In genomic region chr9:11025775-11026174, GRCh38 we compare ENCODE assay signal across 38 cellular contexts.
"Had no signal": no experiment of that assay in that cellular context is flagged by ENCODE, and none has a peak within 500 bp of the region (broad histone marks: within the 10 kb centered on the region; RNA-seq: fewer than 3 reads in every experiment).

No MANE protein-coding gene starts in this region.

- H3K27me3 Mint-ChIP-seq: activated B cell treated with CpG ODN at 0.5 μM for 24 hours; activated CD4-positive, alpha-beta memory T cell treated with anti-CD3 and anti-CD28 coated beads, Interleukin-2, amount 10 ng/mL, durations not matched to agents 7 days and 5 days; activated CD4-positive, alpha-beta T cell treated with anti-CD3 and anti-CD28 coated beads, Interleukin-2, amount 10 ng/mL, durations not matched to agents 24 days and 14 days; activated CD8-positive, alpha-beta memory T cell treated with anti-CD3 and anti-CD28 coated beads, Interleukin-2, amount 10 ng/mL, durations not matched to agents 7 days and 5 days; activated naive CD8-positive, alpha-beta T cell treated with anti-CD3 and anti-CD28 coated beads for 36 hours; activated T-helper 17 cell treated with anti-CD3 and anti-CD28 coated beads, Interleukin-2, amount 50 U/mL, for 72 hours had no signal

- H3K4me1 Mint-ChIP-seq: activated B cell treated with CpG ODN at 0.5 μM for 24 hours; activated CD4-positive, alpha-beta memory T cell treated with anti-CD3 and anti-CD28 coated beads, Interleukin-2, amount 10 ng/mL, durations not matched to agents 7 days and 5 days; activated CD4-positive, alpha-beta T cell treated with anti-CD3 and anti-CD28 coated beads, Interleukin-2, amount 10 ng/mL, durations not matched to agents 24 days and 14 days; activated CD8-positive, alpha-beta memory T cell treated with anti-CD3 and anti-CD28 coated beads, Interleukin-2, amount 10 ng/mL, durations not matched to agents 7 days and 5 days; activated naive CD8-positive, alpha-beta T cell treated with anti-CD3 and anti-CD28 coated beads for 36 hours; activated T-helper 17 cell treated with anti-CD3 and anti-CD28 coated beads, Interleukin-2, amount 50 U/mL, for 72 hours had no signal

- FAIRE-seq: astrocyte, TTC549 had no signal

- H3K27me3 ChIP-seq: adrenal gland, body of pancreas, brain microvascular endothelial cell, breast epithelium had no signal

- H3K36me3 ChIP-seq: adrenal gland, brain microvascular endothelial cell, breast epithelium had no signal

- H3K9me3 ChIP-seq: adrenal gland, body of pancreas, breast epithelium had no signal

- H3K36me3 Mint-ChIP-seq: activated CD8-positive, alpha-beta memory T cell treated with anti-CD3 and anti-CD28 coated beads, Interleukin-2, amount 10 ng/mL, durations not matched to agents 7 days and 5 days; activated naive CD8-positive, alpha-beta T cell treated with anti-CD3 and anti-CD28 coated beads for 36 hours had no signal

- H3K9me3 Mint-ChIP-seq: activated B cell treated with CpG ODN at 0.5 μM for 24 hours had no signal

- H3K27ac Mint-ChIP-seq: activated B cell treated with CpG ODN at 0.5 μM for 24 hours; activated CD4-positive, alpha-beta memory T cell treated with anti-CD3 and anti-CD28 coated beads, Interleukin-2, amount 10 ng/mL, durations not matched to agents 7 days and 5 days; activated CD4-positive, alpha-beta T cell treated with anti-CD3 and anti-CD28 coated beads, Interleukin-2, amount 10 ng/mL, durations not matched to agents 24 days and 14 days; activated CD8-positive, alpha-beta memory T cell treated with anti-CD3 and anti-CD28 coated beads, Interleukin-2, amount 10 ng/mL, durations not matched to agents 7 days and 5 days; activated CD8-positive, alpha-beta T cell treated with anti-CD3 and anti-CD28 coated beads, Interleukin-2, amount 10 ng/mL, durations not matched to agents 7 days and 5 days; activated naive CD4-positive, alpha-beta T cell treated with anti-CD3 and anti-CD28 coated beads for 36 hours; activated naive CD4-positive, alpha-beta T cell treated with anti-CD3 and anti-CD28 coated beads, Interleukin-2, amount 50 U/mL, for 72 hours; activated naive CD8-positive, alpha-beta T cell treated with anti-CD3 and anti-CD28 coated beads for 36 hours; activated T-cell treated with anti-CD3 and anti-CD28 coated beads, Interleukin-2, amount 50 U/mL, for 72 hours; activated T-helper 1 cell treated with anti-CD3 and anti-CD28 coated beads, Interleukin-12 subunit alpha, Interleukin-12 subunit beta, Interleukin-2, Interleukin-4 antibody, amounts not matched to agents 30 ng/mL and 10 ng/mL and 1 ng/mL, durations not matched to agents 14 hours and 24 hours and 36 hours; activated T-helper 17 cell treated with anti-CD3 and anti-CD28 coated beads, Interleukin-2, amount 50 U/mL, for 72 hours; T-helper 1 cell treated with Interleukin-12 subunit alpha and Interleukin-12 subunit beta and Interleukin-4 antibody, amounts not matched to agents 30 μg/mL and 1 μg/mL, for 36 hours; T-helper 2 cell treated with Interferon-gamma antibody and Interleukin-4, amounts not matched to agents 5 μg/mL and 100 μg/mL, for 36 hours had no signal

- H3K4me3 ChIP-seq: adrenal gland, body of pancreas, breast epithelium had no signal

- H3K27ac ChIP-seq: adrenal gland, body of pancreas, brain microvascular endothelial cell, breast epithelium, VCaP had no signal

- ATAC-seq: activated CD8-positive, alpha-beta memory T cell treated with anti-CD3 and anti-CD28 coated beads, Interleukin-2, amount 10 ng/mL, durations not matched to agents 7 days and 5 days; activated CD8-positive, alpha-beta T cell treated with anti-CD3 and anti-CD28 coated beads, Interleukin-2, amount 10 ng/mL, durations not matched to agents 7 days and 5 days; activated naive CD4-positive, alpha-beta T cell treated with anti-CD3 and anti-CD28 coated beads, Interleukin-2, amount 50 U/mL, for 72 hours; activated T-cell treated with anti-CD3 and anti-CD28 coated beads, Interleukin-2, amount 50 U/mL, for 4 hours; activated T-cell treated with anti-CD3 and anti-CD28 coated beads, Interleukin-2, amount 50 U/mL, for 72 hours; activated T-helper 17 cell treated with anti-CD3 and anti-CD28 coated beads, Interleukin-2, amount 50 U/mL, for 72 hours; body of pancreas had no signal

- H3K4me1 ChIP-seq: adrenal gland, body of pancreas, breast epithelium had no signal

- H3K4me3 Mint-ChIP-seq: activated B cell treated with CpG ODN at 0.5 μM for 24 hours; activated CD4-positive, alpha-beta memory T cell treated with anti-CD3 and anti-CD28 coated beads, Interleukin-2, amount 10 ng/mL, durations not matched to agents 7 days and 5 days; activated CD4-positive, alpha-beta T cell treated with anti-CD3 and anti-CD28 coated beads, Interleukin-2, amount 10 ng/mL, durations not matched to agents 24 days and 14 days; activated CD8-positive, alpha-beta memory T cell treated with anti-CD3 and anti-CD28 coated beads, Interleukin-2, amount 10 ng/mL, durations not matched to agents 7 days and 5 days; activated CD8-positive, alpha-beta T cell treated with anti-CD3 and anti-CD28 coated beads, Interleukin-2, amount 10 ng/mL, durations not matched to agents 7 days and 5 days; activated naive CD4-positive, alpha-beta T cell treated with anti-CD3 and anti-CD28 coated beads for 36 hours; activated naive CD8-positive, alpha-beta T cell treated with anti-CD3 and anti-CD28 coated beads for 36 hours; activated T-cell treated with anti-CD3 and anti-CD28 coated beads, Interleukin-2, amount 50 U/mL, for 4 hours; activated T-cell treated with anti-CD3 and anti-CD28 coated beads, Interleukin-2, amount 50 U/mL, for 72 hours; activated T-helper 1 cell treated with anti-CD3 and anti-CD28 coated beads, Interleukin-12 subunit alpha, Interleukin-12 subunit beta, Interleukin-2, Interleukin-4 antibody, amounts not matched to agents 30 ng/mL and 10 ng/mL and 1 ng/mL, durations not matched to agents 14 hours and 24 hours and 36 hours; activated T-helper 17 cell treated with anti-CD3 and anti-CD28 coated beads, Interleukin-2, amount 50 U/mL, for 72 hours; T-helper 1 cell treated with Interleukin-12 subunit alpha and Interleukin-12 subunit beta and Interleukin-4 antibody, amounts not matched to agents 30 μg/mL and 1 μg/mL, for 36 hours; T-helper 2 cell treated with Interferon-gamma antibody and Interleukin-4, amounts not matched to agents 5 μg/mL and 100 μg/mL, for 36 hours had no signal

- DNase-seq: activated B cell treated with CpG ODN at 0.5 μM for 24 hours; activated CD4-positive, alpha-beta memory T cell treated with anti-CD3 and anti-CD28 coated beads, Interleukin-2, amount 10 ng/mL, durations not matched to agents 7 days and 5 days; activated CD4-positive, alpha-beta T cell treated with anti-CD3 and anti-CD28 coated beads for 4 hours; activated CD4-positive, alpha-beta T cell treated with anti-CD3 and anti-CD28 coated beads, Interleukin-2, amount 10 ng/mL, durations not matched to agents 24 days and 14 days; activated CD4-positive, alpha-beta T cell treated with anti-CD3 and anti-CD28 coated beads, Interleukin-2, amount 50 U/mL, for 1 hour; activated CD4-positive, alpha-beta T cell treated with anti-CD3 and anti-CD28 coated beads, Interleukin-2, amount 50 U/mL, for 4 hours; activated CD4-positive, CD25-positive, alpha-beta regulatory T cell treated with anti-CD3 and anti-CD28 coated beads, Interleukin-2, amount 50 U/mL, for 72 hours; activated CD8-positive, alpha-beta memory T cell treated with anti-CD3 and anti-CD28 coated beads for 24 hours; activated CD8-positive, alpha-beta memory T cell treated with anti-CD3 and anti-CD28 coated beads, Interleukin-2, amount 10 ng/mL, durations not matched to agents 7 days and 5 days; activated CD8-positive, alpha-beta T cell treated with anti-CD3 and anti-CD28 coated beads, Interleukin-2, amount 10 ng/mL, durations not matched to agents 7 days and 5 days; activated effector memory CD4-positive, alpha-beta T cell treated with anti-CD3 and anti-CD28 coated beads, Interleukin-2, amount 50 U/mL, for 16 hours; activated gamma-delta T cell treated with Interleukin-2 at 50 U/mL for 16 hours; activated naive CD4-positive, alpha-beta T cell; activated naive CD4-positive, alpha-beta T cell treated with anti-CD3 and anti-CD28 coated beads for 36 hours; activated naive CD4-positive, alpha-beta T cell treated with anti-CD3 and anti-CD28 coated beads, Interleukin-2, amount 50 U/mL, for 16 hours; activated naive CD8-positive, alpha-beta T cell treated with anti-CD3 and anti-CD28 coated beads for 36 hours; activated T-cell treated with anti-CD3 and anti-CD28 coated beads for 4 hours; activated T-cell treated with anti-CD3 and anti-CD28 coated beads, Interleukin-2, amount 50 U/mL, for 1 hour; activated T-cell treated with anti-CD3 and anti-CD28 coated beads, Interleukin-2, amount 50 U/mL, for 4 hours; activated T-cell treated with anti-CD3 and anti-CD28 coated beads, Interleukin-2, amount 50 U/mL, for 72 hours; adrenal gland; amniotic stem cell; aorta; body of pancreas; brain microvascular endothelial cell; central memory CD4-positive, alpha-beta T cell; T-helper 1 cell; T-helper 2 cell; T-helper 9 cell had no signal
